In the genomic region with DNA sequence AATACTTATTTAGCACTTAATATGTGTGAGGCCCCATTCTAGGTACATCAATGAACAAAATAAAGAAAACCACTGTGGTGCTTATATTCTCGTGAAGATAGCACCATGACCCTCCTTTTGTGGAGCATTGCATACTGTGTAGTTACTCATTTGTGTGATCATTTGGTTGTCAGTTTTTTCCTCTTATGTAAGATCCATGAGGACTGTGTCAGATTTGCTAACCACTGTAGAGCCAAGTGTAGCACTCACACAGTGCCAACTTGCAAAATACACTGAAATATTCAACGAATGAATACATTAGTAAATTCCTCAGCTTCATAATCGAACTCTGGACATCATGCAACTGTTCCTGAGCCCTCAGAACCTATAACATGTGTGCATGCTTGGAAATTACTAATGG, we compare ENCODE assay signal across 32 cellular contexts.
"Had no signal": no experiment of that assay in that cellular context is flagged by ENCODE, and none has a peak within 500 bp of the region (broad histone marks: within the 10 kb centered on the region; RNA-seq: fewer than 3 reads in every experiment).

No MANE protein-coding gene starts in this region.

- H3K27ac ChIP-seq: ascending aorta, cardiac muscle cell, VCaP had no signal

- DNase-seq: activated B cell treated with CpG ODN at 0.5 μM for 24 hours; activated CD4-positive, alpha-beta memory T cell treated with anti-CD3 and anti-CD28 coated beads for 36 hours; activated CD4-positive, alpha-beta T cell treated with anti-CD3 and anti-CD28 coated beads for 4 hours; activated CD4-positive, alpha-beta T cell treated with anti-CD3 and anti-CD28 coated beads, Interleukin-2, amount 10 ng/mL, durations not matched to agents 24 days and 14 days; activated CD4-positive, alpha-beta T cell treated with anti-CD3 and anti-CD28 coated beads, Interleukin-2, amount 50 U/mL, for 1 hour; activated CD4-positive, alpha-beta T cell treated with anti-CD3 and anti-CD28 coated beads, Interleukin-2, amount 50 U/mL, for 4 hours; activated CD4-positive, CD25-positive, alpha-beta regulatory T cell treated with anti-CD3 and anti-CD28 coated beads, Interleukin-2, amount 50 U/mL, for 72 hours; activated CD8-positive, alpha-beta memory T cell treated with anti-CD3 and anti-CD28 coated beads, Interleukin-2, amount 50 U/mL, for 4 hours; activated CD8-positive, alpha-beta T cell treated with anti-CD3 and anti-CD28 coated beads for 36 hours; activated effector memory CD4-positive, alpha-beta T cell treated with anti-CD3 and anti-CD28 coated beads, Interleukin-2, amount 50 U/mL, for 16 hours; activated gamma-delta T cell treated with Interleukin-2 at 50 U/mL for 16 hours; activated naive CD4-positive, alpha-beta T cell; activated naive CD4-positive, alpha-beta T cell treated with anti-CD3 and anti-CD28 coated beads for 36 hours; activated naive CD4-positive, alpha-beta T cell treated with anti-CD3 and anti-CD28 coated beads, Interleukin-2, amount 50 U/mL, for 16 hours; activated naive CD8-positive, alpha-beta T cell treated with anti-CD3 and anti-CD28 coated beads for 36 hours; activated T-cell treated with anti-CD3 and anti-CD28 coated beads for 4 hours; activated T-cell treated with anti-CD3 and anti-CD28 coated beads, Interleukin-2, amount 50 U/mL, for 1 hour; activated T-cell treated with anti-CD3 and anti-CD28 coated beads, Interleukin-2, amount 50 U/mL, for 4 hours; activated T-cell treated with anti-CD3 and anti-CD28 coated beads, Interleukin-2, amount 50 U/mL, for 72 hours; amygdala; anterior cingulate cortex; caudate nucleus; cerebellar nuclear complex; T-helper 1 cell; T-helper 2 cell; T-helper 9 cell had no signal

- ATAC-seq: activated CD8-positive, alpha-beta T cell treated with anti-CD3 and anti-CD28 coated beads for 36 hours; activated naive CD4-positive, alpha-beta T cell treated with anti-CD3 and anti-CD28 coated beads, Interleukin-2, amount 50 U/mL, for 72 hours; activated T-cell treated with anti-CD3 and anti-CD28 coated beads, Interleukin-2, amount 50 U/mL, for 4 hours; activated T-cell treated with anti-CD3 and anti-CD28 coated beads, Interleukin-2, amount 50 U/mL, for 72 hours; activated T-helper 17 cell treated with anti-CD3 and anti-CD28 coated beads, Interleukin-2, amount 50 U/mL, for 72 hours had no signal

- H3K4me1 ChIP-seq: ascending aorta had no signal

- H3K4me3 ChIP-seq: adrenal gland, ascending aorta, cardiac muscle cell had no signal

- H3K27me3 ChIP-seq: adrenal gland, ascending aorta, cardiac muscle cell had no signal

- H3K36me3 ChIP-seq: adrenal gland, ascending aorta, cardiac muscle cell had no signal

- H3K9me3 ChIP-seq: adrenal gland, ascending aorta had no signal
